In the genomic region with DNA sequence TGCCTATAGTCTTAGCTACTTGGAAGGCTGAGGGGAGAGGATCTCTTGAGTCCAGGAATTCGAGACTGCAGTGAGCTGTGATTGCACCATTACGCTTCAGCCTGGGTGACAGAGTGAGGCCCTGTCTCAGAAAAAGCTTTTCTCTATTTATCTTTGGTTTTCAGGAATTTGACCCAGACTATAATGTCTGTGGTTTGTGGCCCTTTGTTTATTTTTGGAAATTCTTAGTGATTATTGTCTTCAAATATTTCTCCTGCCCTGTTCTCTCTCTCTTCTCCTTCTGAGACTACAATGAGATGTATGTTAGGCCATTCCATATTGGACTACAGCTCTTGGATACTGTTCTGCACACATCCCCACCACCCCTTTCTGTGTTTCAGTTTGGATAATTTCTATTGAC, we compare ENCODE assay signal across 21 cellular contexts. TPM values are rescaled to one million over a fixed set of nuclear protein-coding genes. Genes with fewer than 3 reads are reported as not detected.
"Had no signal": no experiment of that assay in that cellular context is flagged by ENCODE, and none has a peak within 500 bp of the region (broad histone marks: within the 10 kb centered on the region; RNA-seq: fewer than 3 reads in every experiment).

No MANE protein-coding gene starts in this region.

- DNase-seq: activated CD4-positive, alpha-beta T cell treated with anti-CD3 and anti-CD28 coated beads, Interleukin-2, amount 10 ng/mL, durations not matched to agents 7 days and 5 days; activated CD4-positive, CD25-positive, alpha-beta regulatory T cell; activated CD8-positive, alpha-beta memory T cell treated with anti-CD3 and anti-CD28 coated beads for 24 hours; activated naive CD4-positive, alpha-beta T cell treated with anti-CD3 and anti-CD28 coated beads, Interleukin-2, amount 50 U/mL, for 16 hours; amniotic stem cell; head of caudate nucleus; islet precursor cell; left ventricle myocardium superior; naive B cell; retina; stimulated activated CD4-positive, alpha-beta T cell treated with anti-CD3 and anti-CD28 coated beads, Interleukin-4, amount 100 ng/mL, for 4 hours; stimulated activated naive CD8-positive, alpha-beta T cell treated with anti-CD3 and anti-CD28 coated beads, Interleukin-15, amount 100 ng/mL, for 72 hours; T-helper 17 cell; testis had no signal

- H3K27ac ChIP-seq: parathyroid adenoma, skin epidermis, testis had no signal

- FAIRE-seq: bronchial epithelial cell, endometrium had no signal

- H3K4me3 ChIP-seq: skin epidermis, testis had no signal

- H3K4me1 ChIP-seq: parathyroid adenoma, testis had no signal

- H3K9me3 ChIP-seq: testis had no signal

- H3K27me3 ChIP-seq: testis had no signal

- ATAC-seq: esophagus mucosa; left ventricle myocardium superior; stimulated activated naive CD8-positive, alpha-beta T cell treated with anti-CD3 and anti-CD28 coated beads, Interleukin-15, amount 100 ng/mL, for 72 hours; T-helper 17 cell had no signal

RNA-seq across cellular contexts. Expression of gene MUC12, which starts 4.7 kb away (rescaled TPM):
- total RNA-seq: activated CD4-positive, alpha-beta T cell treated with anti-CD3 and anti-CD28 coated beads, Interleukin-2, amount 10 ng/mL, durations not matched to agents 7 days and 5 days; chondrocyte; left ventricle myocardium superior had no signal

RNA-seq across cellular contexts. Expression of gene MUC3A, which starts 24.7 kb away (rescaled TPM):
- total RNA-seq: activated CD4-positive, alpha-beta T cell treated with anti-CD3 and anti-CD28 coated beads, Interleukin-2, amount 10 ng/mL, durations not matched to agents 7 days and 5 days; chondrocyte; T-helper 17 cell; urinary bladder had no signal

RNA-seq across cellular contexts. Expression of gene MUC17, which starts 45.9 kb away (rescaled TPM):
- total RNA-seq: activated CD4-positive, alpha-beta T cell treated with anti-CD3 and anti-CD28 coated beads, Interleukin-2, amount 10 ng/mL, durations not matched to agents 7 days and 5 days; bronchial epithelial cell; chondrocyte; esophagus mucosa; left ventricle myocardium superior; T-helper 17 cell; urinary bladder had no signal
- polyA plus RNA-seq: urinary bladder had no signal
